ENCODE assay signal across 16 cellular contexts in genomic region chr13:31756346-31756745, GRCh38. TPM values are rescaled to one million over a fixed set of nuclear protein-coding genes. Genes with fewer than 3 reads are reported as not detected.
DNase-seq lines count a peak whose midpoint lies in the region; ATAC-seq and TF ChIP-seq lines count a peak whose summit lies in the region.
"Had no signal": no experiment of that assay in that cellular context is flagged by ENCODE, and none has a peak within 500 bp of the region (broad histone marks: within the 10 kb centered on the region; RNA-seq: fewer than 3 reads in every experiment).

No MANE protein-coding gene starts in this region.

- H2AFZ ChIP-seq in fibroblast of lung (ENCODE audit: low read length) (no peak overlapping the region), smooth muscle cell (ENCODE audit: low read depth) (no peak overlapping the region)

- TF ChIP-seq CTCF in fibroblast of lung (conservative IDR thresholded peaks at IDR 0.05 in 1 of 2, IDR thresholded peaks at IDR 0.05 in 1 of 2; ENCODE audit: low read depth in 1 of 2, low read length in 2 of 2) (no peak), smooth muscle cell (IDR thresholded peaks at IDR 0.05; ENCODE audit: borderline replicate concordance, insufficient read depth, poor library complexity, severe bottlenecking) (no peak), endothelial cell (IDR thresholded peaks at IDR 0.05; ENCODE audit: unreplicated experiment) (no peak)

- H3K27ac ChIP-seq in fibroblast of lung (ENCODE audit: insufficient read depth, low read length) (peak overlapping the region; percentile 96), smooth muscle cell (ENCODE audit: low read depth) (peak overlapping the region; percentile 83), caudate nucleus (ENCODE audit: low read depth, low read length) (no peak overlapping the region)
- H3K27ac ChIP-seq: HL-60 had no signal

- H3K27me3 ChIP-seq in fibroblast of lung (ENCODE audit: control insufficient read depth, insufficient read depth, low read length) (no peaks in the 10 kb centered on the region), smooth muscle cell (ENCODE audit: low read depth) (no peaks in the 10 kb centered on the region)

- H3K9ac ChIP-seq in fibroblast of lung (ENCODE audit: insufficient read depth, low read length) (peak overlapping the region; percentile 11), smooth muscle cell (ENCODE audit: low read depth) (peak overlapping the region; percentile 58)

- no peak overlapping the region for H3K27ac Mint-ChIP-seq in endothelial cell (ENCODE audit: unreplicated experiment)
- H3K27ac Mint-ChIP-seq: stimulated activated naive CD8-positive, alpha-beta T cell treated with anti-CD3 and anti-CD28 coated beads, Interleukin-15, Interleukin-2, amounts not matched to agents 100 ng/mL and 50 ng/mL, for 24 hours had no signal

- H3K4me2 ChIP-seq in fibroblast of lung (ENCODE audit: extremely low read depth, insufficient read depth, low read length) (peak overlapping the region; percentile 47), smooth muscle cell (no peak overlapping the region)

- 68% methylated on average over 4 of the region's 4 CpGs for WGBS in smooth muscle cell (ENCODE audit: low lambda C conversion rate)

- H3F3A ChIP-seq in smooth muscle cell (ENCODE audit: low read depth): no peaks in the 10 kb centered on the region

- H3K4me1 Mint-ChIP-seq in endothelial cell (ENCODE audit: unreplicated experiment): no peaks in the 10 kb centered on the region

- no peak overlapping the region for H3K4me3 Mint-ChIP-seq in endothelial cell (ENCODE audit: unreplicated experiment)
- H3K4me3 Mint-ChIP-seq: stimulated activated naive CD8-positive, alpha-beta T cell treated with anti-CD3 and anti-CD28 coated beads, Interleukin-15, Interleukin-2, amounts not matched to agents 100 ng/mL and 50 ng/mL, for 24 hours had no signal

- H3K4me3 ChIP-seq in fibroblast of lung (replicated peaks in 1 of 4; ENCODE audit: control extremely low read depth in 1 of 4, insufficient read depth in 1 of 4, low read depth in 3 of 4, low read length in 4 of 4) (no peak overlapping the region), smooth muscle cell (no peak overlapping the region)

- H4K20me1 ChIP-seq in fibroblast of lung (ENCODE audit: control insufficient read depth, extremely low read depth, insufficient read depth, low read length) (no peaks in the 10 kb centered on the region), smooth muscle cell (ENCODE audit: low read depth) (no peaks in the 10 kb centered on the region)

- no peaks in the 10 kb centered on the region for H3K79me2 ChIP-seq in fibroblast of lung (ENCODE audit: control insufficient read depth, insufficient read depth, low read length)
- H3K79me2 ChIP-seq in smooth muscle cell (ENCODE audit: low read depth): no peaks in the 10 kb centered on the region

- no peaks in the 10 kb centered on the region for H3K9me3 ChIP-seq in fibroblast of lung (ENCODE audit: control insufficient read depth, insufficient read depth, low read depth, low read length)
- H3K9me3 ChIP-seq in smooth muscle cell (replicated peaks; ENCODE audit: low read depth): no peaks in the 10 kb centered on the region
- H3K9me3 ChIP-seq: Caco-2 had no signal

- H3K36me3 Mint-ChIP-seq in endothelial cell (ENCODE audit: low read depth, unreplicated experiment): no peaks in the 10 kb centered on the region

- no peaks in the 10 kb centered on the region for H3K36me3 ChIP-seq in fibroblast of lung (ENCODE audit: control insufficient read depth, insufficient read depth, low read length)
- H3K36me3 ChIP-seq in smooth muscle cell (ENCODE audit: low read depth): no peaks in the 10 kb centered on the region

- DNase-seq in ELR (ENCODE audit: low read depth) (peak; percentile 99), RPMI7951 (ENCODE audit: low read depth) (peak; percentile 97), fibroblast of lung (ENCODE audit: low read depth in 2 of 2) (peak; percentile 83 to 95), smooth muscle cell (lab: John Stamatoyannopoulos, UW; ENCODE audit: unreplicated experiment) (no peak), endothelial cell (ENCODE audit: low spot score) (no peak), D341Med (ENCODE audit: low spot score) (no peak), caudate nucleus (lab: John Stamatoyannopoulos, UW) (no peak)
- DNase-seq: Caco-2, cerebellar nuclear complex, MM.1S, T-helper 9 cell had no signal

- ATAC-seq in HG03521 (IDR thresholded peaks at IDR 0.05; ENCODE audit: unreplicated experiment): no peak

- no peaks in the 10 kb centered on the region for H3K9me3 Mint-ChIP-seq in endothelial cell (ENCODE audit: unreplicated experiment)
- H3K9me3 Mint-ChIP-seq: stimulated activated naive CD8-positive, alpha-beta T cell treated with anti-CD3 and anti-CD28 coated beads, Interleukin-15, Interleukin-2, amounts not matched to agents 100 ng/mL and 50 ng/mL, for 24 hours had no signal

- peaks cover 15% of the 10 kb centered on the region for H3K4me1 ChIP-seq in fibroblast of lung (ENCODE audit: control insufficient read depth, extremely low read depth, insufficient read depth, low read length)
- no peaks in the 10 kb centered on the region for H3K4me1 ChIP-seq in smooth muscle cell (ENCODE audit: low read depth)
- H3K4me1 ChIP-seq: Caco-2 had no signal

- no peaks in the 10 kb centered on the region for H3K27me3 Mint-ChIP-seq in endothelial cell (ENCODE audit: unreplicated experiment)

RNA-seq across cellular contexts. Expression of gene RXFP2, which starts 17.0 kb away (rescaled TPM):
- total RNA-seq in RPMI7951 (2014; rRNA removed; shearing (Covaris generic)): 1.1 and 1.2 TPM in 2 replicates
- not detected in 2 replicates for total RNA-seq in fibroblast of lung
- polyA plus RNA-seq in fibroblast of lung: not detected in 2 replicates
- polyA plus RNA-seq in fibroblast of lung (2012): not detected in 2 replicates
- not detected in 2 replicates for polyA minus RNA-seq in fibroblast of lung (ENCODE audit: low replicate concordance)
- total RNA-seq in smooth muscle cell: not detected in 2 replicates
- polyA plus RNA-seq in smooth muscle cell: not detected in 2 replicates
- not detected for total RNA-seq in endothelial cell (ENCODE audit: unreplicated experiment)
- total RNA-seq: Caco-2, epithelial cell of proximal tubule, mucosa of gallbladder had no signal

Comparison
In these comparisons a context has a peak if more than half of its experiments do, and no peak if none do; other contexts are left out.
1. DNase-seq: peak in ELR (single experiment), RPMI7951 (single experiment) and fibroblast of lung (2 of 2); none in smooth muscle cell (single experiment), endothelial cell (single experiment), D341Med (single experiment) and caudate nucleus (0 of 61).